ENCODE assay signal across 23 cellular contexts in genomic region chr3:61233828-61234227, GRCh38. TPM values are rescaled to one million over a fixed set of nuclear protein-coding genes. Genes with fewer than 3 reads are reported as not detected.
DNase-seq lines count a peak whose midpoint lies in the region; ATAC-seq and TF ChIP-seq lines count a peak whose summit lies in the region.
"Had no signal": no experiment of that assay in that cellular context is flagged by ENCODE, and none has a peak within 500 bp of the region (broad histone marks: within the 10 kb centered on the region; RNA-seq: fewer than 3 reads in every experiment).

No MANE protein-coding gene starts in this region.

- no peaks in the 10 kb centered on the region for H3K27me3 Mint-ChIP-seq in nephron progenitor cell (ENCODE audit: low read depth, poor library complexity)
- no peaks in the 10 kb centered on the region for H3K27me3 Mint-ChIP-seq in natural killer cell treated with Interleukin-12 subunit alpha and Interleukin-12 subunit beta and Interleukin-15 and Interleukin-18, amount 100 ng/mL, for 72 hours
- H3K27me3 Mint-ChIP-seq: activated naive CD8-positive, alpha-beta T cell; CD8-positive, alpha-beta memory T cell; stimulated activated memory B cell treated with anti-CD40 and anti-IgM and Interleukin-4, amounts not matched to agents 10 μg/mL and 1 μg/mL and 100 μg/mL, for 72 hours had no signal

- H3K27ac ChIP-seq in caudate nucleus (ENCODE audit: low read depth, low read length), result no peak overlapping the region
- H3K27ac ChIP-seq: body of pancreas, tibial artery had no signal

- H3K9me3 Mint-ChIP-seq in nephron progenitor cell, result no peaks in the 10 kb centered on the region
- H3K9me3 Mint-ChIP-seq in natural killer cell treated with Interleukin-12 subunit alpha and Interleukin-12 subunit beta and Interleukin-15 and Interleukin-18, amount 100 ng/mL, for 72 hours, result no peaks in the 10 kb centered on the region
- H3K9me3 Mint-ChIP-seq: activated T-cell treated with anti-CD3 and anti-CD28 coated beads, Interleukin-2, amount 50 U/mL, for 4 hours; CD8-positive, alpha-beta memory T cell; neural crest cell; stimulated activated memory B cell treated with anti-CD40 and anti-IgM and Interleukin-4, amounts not matched to agents 10 μg/mL and 1 μg/mL and 100 μg/mL, for 72 hours had no signal

- DNase-seq in nephron progenitor cell, result no peak
- no peak for DNase-seq in COLO829 (ENCODE audit: low spot score)
- DNase-seq in natural killer cell treated with Interleukin-12 subunit alpha and Interleukin-12 subunit beta and Interleukin-15 and Interleukin-18, amount 100 ng/mL, for 72 hours (ENCODE audit: low spot score), result no peak
- DNase-seq in caudate nucleus (lab: John Stamatoyannopoulos, UW), result no peak
- DNase-seq: activated CD8-positive, alpha-beta T cell treated with anti-CD3 and anti-CD28 coated beads, Interleukin-2, amount 10 ng/mL, durations not matched to agents 7 days and 5 days; activated T-cell treated with anti-CD3 and anti-CD28 coated beads, Interleukin-2, amount 50 U/mL, for 4 hours; body of pancreas; CD8-positive, alpha-beta memory T cell; cortex of kidney; DND-41; hypothalamus; kidney; NCI-H1436 treated with DMSO at 0.1 percent for 48 hours; NCI-H82; tibial artery had no signal

- ATAC-seq in GM18861 (IDR thresholded peaks at IDR 0.05; ENCODE audit: unreplicated experiment), result peak; percentile 56
- peak; percentile 42 for ATAC-seq in GM21786 (IDR thresholded peaks at IDR 0.05; ENCODE audit: unreplicated experiment)
- ATAC-seq in HG03378 (IDR thresholded peaks at IDR 0.05; ENCODE audit: unreplicated experiment), result peak; percentile 25
- ATAC-seq in natural killer cell treated with Interleukin-12 subunit alpha and Interleukin-12 subunit beta and Interleukin-15 and Interleukin-18, amount 100 ng/mL, for 72 hours, result no peak
- ATAC-seq in HG03342 (IDR thresholded peaks at IDR 0.05; ENCODE audit: unreplicated experiment), result no peak
- ATAC-seq: activated CD8-positive, alpha-beta T cell treated with anti-CD3 and anti-CD28 coated beads, Interleukin-2, amount 10 ng/mL, durations not matched to agents 7 days and 5 days; activated T-cell treated with anti-CD3 and anti-CD28 coated beads, Interleukin-2, amount 50 U/mL, for 4 hours; body of pancreas; Panc1; stimulated activated memory B cell treated with anti-CD40 and anti-IgM and Interleukin-4, amounts not matched to agents 10 μg/mL and 1 μg/mL and 100 μg/mL, for 72 hours had no signal

- no peaks in the 10 kb centered on the region for H3K36me3 Mint-ChIP-seq in nephron progenitor cell (ENCODE audit: low read depth)
- no peaks in the 10 kb centered on the region for H3K36me3 Mint-ChIP-seq in natural killer cell treated with Interleukin-12 subunit alpha and Interleukin-12 subunit beta and Interleukin-15 and Interleukin-18, amount 100 ng/mL, for 72 hours
- H3K36me3 Mint-ChIP-seq: CD8-positive, alpha-beta memory T cell had no signal

- TF ChIP-seq CTCF in nephron progenitor cell (IDR thresholded peaks at IDR 0.05), result no peak

- H3K4me1 Mint-ChIP-seq in nephron progenitor cell, result peaks cover 17% of the 10 kb centered on the region
- H3K4me1 Mint-ChIP-seq in natural killer cell treated with Interleukin-12 subunit alpha and Interleukin-12 subunit beta and Interleukin-15 and Interleukin-18, amount 100 ng/mL, for 72 hours (ENCODE audit: low read depth in 2 of 2), result no peaks in the 10 kb centered on the region
- H3K4me1 Mint-ChIP-seq: CD8-positive, alpha-beta memory T cell had no signal

- H3K27ac Mint-ChIP-seq in nephron progenitor cell, result peak overlapping the region; percentile 43
- no peak overlapping the region for H3K27ac Mint-ChIP-seq in natural killer cell treated with Interleukin-12 subunit alpha and Interleukin-12 subunit beta and Interleukin-15 and Interleukin-18, amount 100 ng/mL, for 72 hours
- H3K27ac Mint-ChIP-seq: activated CD8-positive, alpha-beta T cell treated with anti-CD3 and anti-CD28 coated beads, Interleukin-2, amount 10 ng/mL, durations not matched to agents 7 days and 5 days; activated naive CD8-positive, alpha-beta T cell; CD8-positive, alpha-beta memory T cell; stimulated activated memory B cell treated with anti-CD40 and anti-IgM and Interleukin-4, amounts not matched to agents 10 μg/mL and 1 μg/mL and 100 μg/mL, for 72 hours had no signal

- H3K4me3 Mint-ChIP-seq in nephron progenitor cell, result no peak overlapping the region
- no peak overlapping the region for H3K4me3 Mint-ChIP-seq in natural killer cell treated with Interleukin-12 subunit alpha and Interleukin-12 subunit beta and Interleukin-15 and Interleukin-18, amount 100 ng/mL, for 72 hours
- H3K4me3 Mint-ChIP-seq: activated CD8-positive, alpha-beta T cell treated with anti-CD3 and anti-CD28 coated beads, Interleukin-2, amount 10 ng/mL, durations not matched to agents 7 days and 5 days; activated naive CD8-positive, alpha-beta T cell; activated T-cell treated with anti-CD3 and anti-CD28 coated beads, Interleukin-2, amount 50 U/mL, for 4 hours; CD8-positive, alpha-beta memory T cell; neural crest cell; stimulated activated memory B cell treated with anti-CD40 and anti-IgM and Interleukin-4, amounts not matched to agents 10 μg/mL and 1 μg/mL and 100 μg/mL, for 72 hours had no signal

RNA-seq across cellular contexts. Expression of gene FHIT, which starts 17.4 kb away (rescaled TPM):
- total RNA-seq in natural killer cell treated with Interleukin-12 subunit alpha and Interleukin-12 subunit beta and Interleukin-15 and Interleukin-18, amount 100 ng/mL, for 72 hours, result 1 to 10 TPM; 2.4 to 3.0 TPM

Comparison
In these comparisons a context has a peak if more than half of its experiments do, and no peak if none do; other contexts are left out.
1. ATAC-seq: peak in GM18861 (single experiment), GM21786 (single experiment) and HG03378 (single experiment); none in natural killer cell treated with Interleukin-12 subunit alpha and Interleukin-12 subunit beta and Interleukin-15 and Interleukin-18, amount 100 ng/mL, for 72 hours (0 of 2) and HG03342 (single experiment).